Comparison of ENCODE assay signal across 9 cellular contexts in the genomic region with DNA sequence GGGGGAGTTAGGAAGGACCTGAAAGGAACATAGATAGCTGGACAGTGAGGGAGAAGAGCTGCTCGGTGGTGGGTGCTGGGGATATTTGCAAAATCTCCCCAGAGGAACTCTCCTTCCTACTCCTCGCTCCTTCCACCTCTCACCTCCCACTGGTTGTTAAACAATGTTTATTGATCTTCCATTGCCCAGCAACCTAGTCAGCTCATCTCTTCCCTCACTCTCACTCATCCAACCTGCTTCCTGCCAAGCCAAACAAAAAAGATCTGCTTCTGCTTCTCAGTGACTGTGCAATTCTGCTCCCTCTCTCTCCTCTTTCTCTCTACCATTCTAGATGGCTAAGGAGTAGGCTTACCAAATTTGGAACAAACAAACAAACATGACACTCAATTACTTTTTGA.
DNase-seq lines count a peak whose midpoint lies in the region; TF ChIP-seq lines count a peak whose summit lies in the region.
"Had no signal": no experiment of that assay in that cellular context is flagged by ENCODE, and none has a peak within 500 bp of the region (broad histone marks: within the 10 kb centered on the region; RNA-seq: fewer than 3 reads in every experiment).

No MANE protein-coding gene starts in this region.

- no peak for TF ChIP-seq CTCF in epithelial cell of esophagus (IDR thresholded peaks at IDR 0.05; ENCODE audit: insufficient read depth, low read depth, low read length, missing control alignments)

- POLR2A ChIA-PET in HEK293T (lab: Yijun Ruan, JAX): no interaction called here

- no peaks in the 10 kb centered on the region for H3K27me3 ChIP-seq in rectal smooth muscle tissue (ENCODE audit: control insufficient read depth, insufficient read depth, low read length)

- H3K4me1 ChIP-seq in rectal smooth muscle tissue (ENCODE audit: control insufficient read depth, insufficient read depth, low read length): peaks cover 3% of the 10 kb centered on the region

- CTCF ChIA-PET in HEK293T (lab: Yijun Ruan, JAX): interaction anchor here (1.2 to 3.5 kb wide), 2 partner anchors 9 to 16 kb away, joined by 3 to 12 read pairs; no protein-coding TSS in a partner anchor

- peak; percentile 76 for DNase-seq in EH (ENCODE audit: low read depth)
- DNase-seq in NOMO-1 (lab: John Stamatoyannopoulos, UW; ENCODE audit: unreplicated experiment in 2 of 2): peak; percentile 25 to 76
- peak; percentile 37 for DNase-seq in epithelial cell of esophagus (ENCODE audit: low read depth)
- DNase-seq in dedifferentiated amniotic fluid mesenchymal stem cell (ENCODE audit: extremely low spot score): no peak
- no peak for DNase-seq in DMS114 treated with DMSO at 0.1 percent for 48 hours (lab: John Stamatoyannopoulos, UW; ENCODE audit: unreplicated experiment)
- DNase-seq in HEK293T (ENCODE audit: extremely low spot score): no peak
- DNase-seq in dermis blood vessel endothelial cell: no peak
- DNase-seq: natural killer cell had no signal

- H3K27ac ChIP-seq in rectal smooth muscle tissue (ENCODE audit: low read depth, low read length): peak overlapping the region; percentile 55

- no peaks in the 10 kb centered on the region for H3K36me3 ChIP-seq in rectal smooth muscle tissue (ENCODE audit: control insufficient read depth, insufficient read depth, low read length)

- H3K4me3 ChIP-seq in epithelial cell of esophagus (ENCODE audit: low read length) (no peak overlapping the region), rectal smooth muscle tissue (ENCODE audit: low read length) (no peak overlapping the region)

- H3K9ac ChIP-seq in rectal smooth muscle tissue (ENCODE audit: low read length): no peak overlapping the region

TF ChIP-seq in HEK293T, 16 proteins besides CTCF, POLR2A, EP300 and RAD21:
- TF ChIP-seq ARNT (IDR thresholded peaks at IDR 0.05): no peak
- no peak for TF ChIP-seq SUZ12 (IDR thresholded peaks at IDR 0.05)
- TF ChIP-seq NFRKB (IDR thresholded peaks at IDR 0.05): no peak
- no peak for TF ChIP-seq BHLHE40 (IDR thresholded peaks at IDR 0.05; ENCODE audit: borderline replicate concordance)
- TF ChIP-seq FOXA1 (IDR thresholded peaks at IDR 0.05): no peak
- no peak for TF ChIP-seq LEF1 (IDR thresholded peaks at IDR 0.05; ENCODE audit: borderline replicate concordance)
- TF ChIP-seq L3MBTL2 (conservative IDR thresholded peaks at IDR 0.05): no peak
- no peak for TF ChIP-seq ZNF384 (IDR thresholded peaks at IDR 0.05)
- TF ChIP-seq, protein P1, sequence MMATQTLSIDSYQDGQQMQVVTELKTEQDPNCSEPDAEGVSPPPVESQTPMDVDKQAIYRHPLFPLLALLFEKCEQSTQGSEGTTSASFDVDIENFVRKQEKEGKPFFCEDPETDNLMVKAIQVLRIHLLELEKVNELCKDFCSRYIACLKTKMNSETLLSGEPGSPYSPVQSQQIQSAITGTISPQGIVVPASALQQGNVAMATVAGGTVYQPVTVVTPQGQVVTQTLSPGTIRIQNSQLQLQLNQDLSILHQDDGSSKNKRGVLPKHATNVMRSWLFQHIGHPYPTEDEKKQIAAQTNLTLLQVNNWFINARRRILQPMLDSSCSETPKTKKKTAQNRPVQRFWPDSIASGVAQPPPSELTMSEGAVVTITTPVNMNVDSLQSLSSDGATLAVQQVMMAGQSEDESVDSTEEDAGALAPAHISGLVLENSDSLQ (IDR thresholded peaks at IDR 0.05): no peak

Comparison
In these comparisons a context has a peak if more than half of its experiments do, and no peak if none do; other contexts are left out.
1. DNase-seq: peak in EH (single experiment), NOMO-1 (2 of 2) and epithelial cell of esophagus (single experiment); none in dedifferentiated amniotic fluid mesenchymal stem cell (single experiment), DMS114 treated with DMSO at 0.1 percent for 48 hours (single experiment), HEK293T (single experiment) and dermis blood vessel endothelial cell (single experiment).